ENCODE assay signal across 8 cellular contexts in the genomic region with DNA sequence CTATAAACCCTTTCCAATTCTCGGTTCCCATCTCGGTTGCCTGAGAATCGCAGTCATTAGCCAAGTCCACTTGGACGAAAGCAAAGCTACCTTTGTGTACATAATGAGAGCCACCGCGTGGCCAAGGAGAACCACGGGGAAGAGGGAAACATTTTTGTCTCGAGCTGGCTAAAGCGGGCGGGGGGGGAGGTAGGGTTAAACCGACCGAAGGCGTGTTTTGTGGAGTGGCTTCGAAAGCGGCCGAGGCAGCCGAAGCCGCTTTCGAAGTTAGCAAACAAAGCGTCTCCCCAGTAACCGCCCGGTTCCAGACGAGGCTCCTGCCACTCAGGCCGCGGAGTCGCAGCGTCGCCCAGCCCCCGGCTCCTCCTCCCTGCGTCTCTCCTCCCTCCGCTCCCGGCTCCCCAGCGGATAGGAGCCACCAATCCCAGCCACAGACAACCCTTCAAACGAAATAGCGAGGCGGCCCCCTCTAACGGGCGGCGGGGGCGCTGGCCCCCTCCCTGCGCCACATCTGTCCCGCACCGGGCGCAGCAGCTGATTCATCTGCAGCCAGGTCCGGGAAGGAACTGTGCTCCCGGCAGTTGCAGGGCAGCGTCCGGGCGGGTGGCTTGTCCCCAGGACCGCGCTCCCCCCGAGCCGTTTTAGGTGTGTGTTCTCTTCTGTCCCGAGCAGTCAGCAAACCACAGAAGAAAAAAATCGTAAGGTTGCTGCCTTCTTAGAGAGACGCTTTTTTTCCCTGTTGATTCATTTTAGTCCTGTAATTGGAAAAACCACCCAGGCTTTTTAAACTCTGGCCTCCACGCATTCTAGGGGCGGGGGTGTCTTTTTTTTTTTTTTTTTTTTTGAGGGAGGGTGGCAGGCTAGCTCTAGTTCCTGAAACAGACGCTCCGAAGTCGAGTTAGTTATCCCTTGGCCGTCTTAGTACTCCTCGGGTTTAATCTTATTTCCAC. TPM values are rescaled to one million over a fixed set of nuclear protein-coding genes. Genes with fewer than 3 reads are reported as not detected.
A peak's percentile ranks its signal among the peaks of the same experiment; 100 is the strongest.
DNase-seq lines count a peak whose midpoint lies in the region; ATAC-seq and TF ChIP-seq lines count a peak whose summit lies in the region.

No MANE protein-coding gene starts in this region.

- H3K27ac Mint-ChIP-seq in activated T-helper 2 cell treated with anti-CD3 and anti-CD28 coated beads, Interferon-gamma antibody, Interleukin-2, Interleukin-4, amounts not matched to agents 10 μg/mL and 5 μg/mL and 100 μg/mL, durations not matched to agents 14 hours and 24 hours and 36 hours: peak overlapping the region; percentile 97
- peak overlapping the region; percentile 100 for H3K27ac Mint-ChIP-seq in nephron progenitor cell
- peak overlapping the region; percentile 99 to 100 for H3K27ac Mint-ChIP-seq in stimulated activated naive CD8-positive, alpha-beta T cell treated with anti-CD3 and anti-CD28 coated beads, Interleukin-15, amount 100 ng/mL, for 72 hours

- H3K9me3 Mint-ChIP-seq in activated T-helper 2 cell treated with anti-CD3 and anti-CD28 coated beads, Interferon-gamma antibody, Interleukin-2, Interleukin-4, amounts not matched to agents 10 μg/mL and 5 μg/mL and 100 μg/mL, durations not matched to agents 14 hours and 24 hours and 36 hours: no peaks in the 10 kb centered on the region
- no peaks in the 10 kb centered on the region for H3K9me3 Mint-ChIP-seq in nephron progenitor cell
- no peaks in the 10 kb centered on the region for H3K9me3 Mint-ChIP-seq in stimulated activated naive CD8-positive, alpha-beta T cell treated with anti-CD3 and anti-CD28 coated beads, Interleukin-15, amount 100 ng/mL, for 72 hours

- peak; percentile 95 for DNase-seq in Daoy (ENCODE audit: low read depth)
- DNase-seq in GOT3 (lab: John Stamatoyannopoulos, UW): peak; percentile 43
- peak; percentile 98 for DNase-seq in LHCN-M2 (ENCODE audit: low read depth)
- DNase-seq in RPMI7951 (ENCODE audit: low read depth): peak; percentile 98
- peak; percentile 84 for DNase-seq in activated T-helper 2 cell treated with anti-CD3 and anti-CD28 coated beads, Interferon-gamma antibody, Interleukin-2, Interleukin-4, amounts not matched to agents 10 μg/mL and 5 μg/mL and 100 μg/mL, durations not matched to agents 14 hours and 24 hours and 36 hours (ENCODE audit: low spot score)
- DNase-seq in fibroblast of pulmonary artery (ENCODE audit: low read depth): peak; percentile 98
- DNase-seq in nephron progenitor cell: peak; percentile 91
- DNase-seq in stimulated activated naive CD8-positive, alpha-beta T cell treated with anti-CD3 and anti-CD28 coated beads, Interleukin-15, amount 100 ng/mL, for 72 hours: peak; percentile 87 to 92

- intact Hi-C loops in activated T-helper 2 cell treated with anti-CD3 and anti-CD28 coated beads, Interferon-gamma antibody, Interleukin-2, Interleukin-4, amounts not matched to agents 10 μg/mL and 5 μg/mL and 100 μg/mL, durations not matched to agents 14 hours and 24 hours and 36 hours (cut with micrococcal nuclease): loop anchor here (1.0 to 5.0 kb wide), 10 partner anchors 67 to 486 kb away; a partner anchor contains a TSS

- peaks cover 22% of the 10 kb centered on the region for H3K36me3 Mint-ChIP-seq in activated T-helper 2 cell treated with anti-CD3 and anti-CD28 coated beads, Interferon-gamma antibody, Interleukin-2, Interleukin-4, amounts not matched to agents 10 μg/mL and 5 μg/mL and 100 μg/mL, durations not matched to agents 14 hours and 24 hours and 36 hours (ENCODE audit: low read depth)
- no peaks in the 10 kb centered on the region for H3K36me3 Mint-ChIP-seq in nephron progenitor cell (ENCODE audit: low read depth)

- ATAC-seq in stimulated activated naive CD8-positive, alpha-beta T cell treated with anti-CD3 and anti-CD28 coated beads, Interleukin-15, amount 100 ng/mL, for 72 hours: peak; percentile 71

- H3K4me3 Mint-ChIP-seq in activated T-helper 2 cell treated with anti-CD3 and anti-CD28 coated beads, Interferon-gamma antibody, Interleukin-2, Interleukin-4, amounts not matched to agents 10 μg/mL and 5 μg/mL and 100 μg/mL, durations not matched to agents 14 hours and 24 hours and 36 hours (ENCODE audit: low read depth): peak overlapping the region; percentile 89
- peak overlapping the region; percentile 91 for H3K4me3 Mint-ChIP-seq in nephron progenitor cell
- H3K4me3 Mint-ChIP-seq in stimulated activated naive CD8-positive, alpha-beta T cell treated with anti-CD3 and anti-CD28 coated beads, Interleukin-15, amount 100 ng/mL, for 72 hours: peak overlapping the region; percentile 86

- peaks cover 22% of the 10 kb centered on the region for H3K4me1 Mint-ChIP-seq in activated T-helper 2 cell treated with anti-CD3 and anti-CD28 coated beads, Interferon-gamma antibody, Interleukin-2, Interleukin-4, amounts not matched to agents 10 μg/mL and 5 μg/mL and 100 μg/mL, durations not matched to agents 14 hours and 24 hours and 36 hours (ENCODE audit: low read depth)
- peaks cover 43% of the 10 kb centered on the region for H3K4me1 Mint-ChIP-seq in nephron progenitor cell
- H3K4me1 Mint-ChIP-seq in stimulated activated naive CD8-positive, alpha-beta T cell treated with anti-CD3 and anti-CD28 coated beads, Interleukin-15, amount 100 ng/mL, for 72 hours: peaks cover 24% of the 10 kb centered on the region

- peak; percentile 4 for TF ChIP-seq CTCF in fibroblast of pulmonary artery (IDR thresholded peaks at IDR 0.05; ENCODE audit: low read length, missing control alignments)
- TF ChIP-seq CTCF in nephron progenitor cell (IDR thresholded peaks at IDR 0.05): no peak

- H3K4me3 ChIP-seq in fibroblast of pulmonary artery (replicated peaks; ENCODE audit: low read depth, low read length): peak overlapping the region; percentile 83

- H3K27me3 Mint-ChIP-seq in activated T-helper 2 cell treated with anti-CD3 and anti-CD28 coated beads, Interferon-gamma antibody, Interleukin-2, Interleukin-4, amounts not matched to agents 10 μg/mL and 5 μg/mL and 100 μg/mL, durations not matched to agents 14 hours and 24 hours and 36 hours (ENCODE audit: low read depth): no peaks in the 10 kb centered on the region
- no peaks in the 10 kb centered on the region for H3K27me3 Mint-ChIP-seq in nephron progenitor cell (ENCODE audit: low read depth, poor library complexity)
- H3K27me3 Mint-ChIP-seq in stimulated activated naive CD8-positive, alpha-beta T cell treated with anti-CD3 and anti-CD28 coated beads, Interleukin-15, amount 100 ng/mL, for 72 hours: no peaks in the 10 kb centered on the region

RNA-seq across cellular contexts. Expression of a gene that starts 1.8 kb away (rescaled TPM):
- 48.0 and 83.6 TPM in 2 replicates for total RNA-seq in Daoy (2014; rRNA removed; shearing (Covaris generic))
- total RNA-seq in LHCN-M2 (2014; rRNA removed): 114 and 115 TPM in 2 replicates
- polyA plus RNA-seq in LHCN-M2 (2012): 29.3 TPM
- 90.4 and 91.7 TPM in 2 replicates for total RNA-seq in RPMI7951 (2014; rRNA removed; shearing (Covaris generic))
- 53.4 and 53.5 TPM in 2 replicates for total RNA-seq in activated T-helper 2 cell treated with anti-CD3 and anti-CD28 coated beads, Interferon-gamma antibody, Interleukin-2, Interleukin-4, amounts not matched to agents 10 μg/mL and 5 μg/mL and 100 μg/mL, durations not matched to agents 14 hours and 24 hours and 36 hours

Comparison
In these comparisons a context has a peak if more than half of its experiments do, and no peak if none do; other contexts are left out.
1. Peak in every context shown above with its lines: DNase-seq, ATAC-seq and H3K4me3 ChIP-seq.
2. DNase-seq: peak in every context shown above with its lines; median percentile 98 in LHCN-M2; 98 in RPMI7951; 98 in fibroblast of pulmonary artery; 95 in Daoy; 91 in nephron progenitor cell; 90 in stimulated activated naive CD8-positive, alpha-beta T cell treated with anti-CD3 and anti-CD28 coated beads, Interleukin-15, amount 100 ng/mL, for 72 hours; 84 in activated T-helper 2 cell treated with anti-CD3 and anti-CD28 coated beads, Interferon-gamma antibody, Interleukin-2, Interleukin-4, amounts not matched to agents 10 μg/mL and 5 μg/mL and 100 μg/mL, durations not matched to agents 14 hours and 24 hours and 36 hours; 43 in GOT3.